Comparison of ENCODE assay signal across 8 cellular contexts in genomic region chr3:50365080-50365841, GRCh38. TPM values are rescaled to one million over a fixed set of nuclear protein-coding genes. Genes with fewer than 3 reads are reported as not detected.
DNase-seq lines count a peak whose midpoint lies in the region; ATAC-seq, FAIRE-seq and TF ChIP-seq lines count a peak whose summit lies in the region.

No MANE protein-coding gene starts in this region.

- H3K27ac Mint-ChIP-seq in activated naive CD4-positive, alpha-beta T cell treated with anti-CD3 and anti-CD28 coated beads, Interleukin-2, amount 10 ng/mL, durations not matched to agents 7 days and 5 days = peak overlapping the region; percentile 78

- peaks cover 26% of the 10 kb centered on the region for H3K27me3 Mint-ChIP-seq in activated naive CD4-positive, alpha-beta T cell treated with anti-CD3 and anti-CD28 coated beads, Interleukin-2, amount 10 ng/mL, durations not matched to agents 7 days and 5 days

- H3K27ac ChIP-seq in tibial artery = peak overlapping the region; percentile 42 to 70

- peak overlapping the region; percentile 78 for H3K4me3 Mint-ChIP-seq in activated naive CD4-positive, alpha-beta T cell treated with anti-CD3 and anti-CD28 coated beads, Interleukin-2, amount 10 ng/mL, durations not matched to agents 7 days and 5 days

- peak; percentile 94 for ATAC-seq in HG03439 (IDR thresholded peaks at IDR 0.05; ENCODE audit: unreplicated experiment)
- peak; percentile 88 for ATAC-seq in Right ventricle myocardium inferior

- H3K4me1 Mint-ChIP-seq in activated naive CD4-positive, alpha-beta T cell treated with anti-CD3 and anti-CD28 coated beads, Interleukin-2, amount 10 ng/mL, durations not matched to agents 7 days and 5 days = peaks cover 18% of the 10 kb centered on the region

- CTCF ChIA-PET in activated naive CD4-positive, alpha-beta T cell treated with anti-CD3 and anti-CD28 coated beads, Interleukin-2, amount 10 ng/mL, durations not matched to agents 7 days and 5 days (lab: Charles Lee) = interaction anchor here (0.6 to 0.9 kb wide), 3 partner anchors 167 to 178 kb away, joined by 3 to 4 read pairs (median 3); no protein-coding TSS in a partner anchor

- H3K9me3 Mint-ChIP-seq in activated naive CD4-positive, alpha-beta T cell treated with anti-CD3 and anti-CD28 coated beads, Interleukin-2, amount 10 ng/mL, durations not matched to agents 7 days and 5 days = no peaks in the 10 kb centered on the region

- TF ChIP-seq CTCF in AG10803 (conservative IDR thresholded peaks at IDR 0.05; ENCODE audit: low read length) (no peak), tibial artery (IDR thresholded peaks at IDR 0.05) (no peak)

- no peaks in the 10 kb centered on the region for H3K9me3 ChIP-seq in tibial artery

- H3K36me3 Mint-ChIP-seq in activated naive CD4-positive, alpha-beta T cell treated with anti-CD3 and anti-CD28 coated beads, Interleukin-2, amount 10 ng/mL, durations not matched to agents 7 days and 5 days = no peaks in the 10 kb centered on the region

- H3K4me3 ChIP-seq in AG10803 (ENCODE audit: low read length) (peak overlapping the region; percentile 56), tibial artery (peak overlapping the region; percentile 60 to 70)

- H3K36me3 ChIP-seq in tibial artery = no peaks in the 10 kb centered on the region

- H3K4me1 ChIP-seq in tibial artery = peaks cover 3 to 28% (median 9%) of the 10 kb centered on the region in 4 donors

- FAIRE-seq in GM19239 (lab: Jason Lieb, UNC) = peak; percentile 95

- DNase-seq in AG10803 (ENCODE audit: low read depth) (peak; percentile 45), GM19239 (ENCODE audit: insufficient read length, low spot score) (peak; percentile 97), SHP77 treated with DMSO at 0.1 percent for 48 hours (lab: John Stamatoyannopoulos, UW) (peak; percentile 38), Right ventricle myocardium inferior (ENCODE audit: missing footprints) (peak; percentile 91), pons (ENCODE audit: low spot score) (peak; percentile 29), tibial artery (peak; percentile 71 to 89)
- DNase-seq in activated naive CD4-positive, alpha-beta T cell treated with anti-CD3 and anti-CD28 coated beads, Interleukin-2, amount 10 ng/mL, durations not matched to agents 7 days and 5 days = peak; percentile 98

- intact Hi-C loops in Right ventricle myocardium inferior (cut with DNase I) = no loop called here
- intact Hi-C loops in tibial artery (cut with DNase I; ENCODE audit: low total_unique reads) = no loop called here

- H3K27me3 ChIP-seq in tibial artery = peaks cover 0 to 11% of the 10 kb centered on the region in 2 donors

RNA-seq across cellular contexts. Expression of gene TMEM115, which starts 5.9 kb away (rescaled TPM):
- total RNA-seq in Right ventricle myocardium inferior = 26.4 TPM

RNA-seq across cellular contexts. Expression of gene CYB561D2, which starts 14.6 kb away (rescaled TPM):
- total RNA-seq in Right ventricle myocardium inferior = 6.3 TPM

RNA-seq across cellular contexts. Expression of gene NPRL2, which starts 14.7 kb away (rescaled TPM):
- 16.7 TPM for total RNA-seq in Right ventricle myocardium inferior

RNA-seq across cellular contexts. Expression of gene ZMYND10, which starts 19.7 kb away (rescaled TPM):
- total RNA-seq in Right ventricle myocardium inferior = not detected

RNA-seq across cellular contexts. Expression of gene RASSF1, which starts 24.6 kb away (rescaled TPM):
- 14.7 TPM for total RNA-seq in Right ventricle myocardium inferior

Comparison
In these comparisons a context has a peak if more than half of its experiments do, and no peak if none do; other contexts are left out.
1. Peak in every context shown above with its lines: DNase-seq, ATAC-seq, H3K4me3 ChIP-seq and H3K27ac ChIP-seq.
2. DNase-seq: peak in every context shown above with its lines; median percentile 98 in activated naive CD4-positive, alpha-beta T cell treated with anti-CD3 and anti-CD28 coated beads, Interleukin-2, amount 10 ng/mL, durations not matched to agents 7 days and 5 days; 97 in GM19239; 91 in Right ventricle myocardium inferior; 80 in tibial artery; 45 in AG10803; 38 in SHP77 treated with DMSO at 0.1 percent for 48 hours; 29 in pons.